6 cellular contexts compared by ENCODE assay signal in the genomic region with DNA sequence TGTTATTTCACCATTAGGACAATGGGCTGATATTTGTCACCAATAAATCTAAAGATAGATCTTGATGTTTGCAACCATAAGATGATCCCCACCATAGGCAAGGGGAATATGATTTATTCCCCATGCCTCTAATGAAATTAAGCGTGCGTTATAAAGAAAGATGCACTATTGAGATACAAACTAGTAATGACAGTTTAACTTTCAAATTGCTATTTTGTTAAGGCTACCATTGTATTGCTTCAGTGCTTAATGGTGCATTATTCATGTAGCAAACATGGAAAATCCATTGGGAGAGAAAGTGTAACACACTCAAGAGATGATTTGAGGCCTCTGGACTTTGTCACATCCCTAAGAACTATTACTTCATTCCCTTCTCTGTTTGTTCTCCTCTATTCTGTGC.
"Had no signal": no experiment of that assay in that cellular context is flagged by ENCODE, and none has a peak within 500 bp of the region (broad histone marks: within the 10 kb centered on the region; RNA-seq: fewer than 3 reads in every experiment).

No MANE protein-coding gene starts in this region.

- H3K4me3 ChIP-seq: K562 had no signal

- ATAC-seq: HepG2, K562 had no signal

- DNase-seq: IMR-90, KBM-7, KG1 had no signal

- H3K27ac ChIP-seq: HL-60 had no signal
